Comparison of ENCODE assay signal across 21 cellular contexts in genomic region chr2:208346756-208347155, GRCh38. TPM values are rescaled to one million over a fixed set of nuclear protein-coding genes. Genes with fewer than 3 reads are reported as not detected.
DNase-seq lines count a peak whose midpoint lies in the region; ATAC-seq, FAIRE-seq and TF ChIP-seq lines count a peak whose summit lies in the region.
"Had no signal": no experiment of that assay in that cellular context is flagged by ENCODE, and none has a peak within 500 bp of the region (broad histone marks: within the 10 kb centered on the region; RNA-seq: fewer than 3 reads in every experiment).

No MANE protein-coding gene starts in this region.

- WGBS in liver: 55% methylated on average over 4 of the region's 4 CpGs
- 94% methylated on average over 4 of the region's 4 CpGs for WGBS in HepG2 (ENCODE audit: low lambda C conversion rate)

- ATAC-seq in HepG2: no peak
- ATAC-seq: GM23338 had no signal

- H3K4me1 ChIP-seq in liver (ENCODE audit: control insufficient read depth in 4 of 4, insufficient read depth in 4 of 4, low read length in 3 of 4): peaks cover 2 to 19% (median 12%) of the 10 kb centered on the region in 4 donors
- no peaks in the 10 kb centered on the region for H3K4me1 ChIP-seq in HepG2 (ENCODE audit: insufficient read depth, low read length)
- H3K4me1 ChIP-seq in osteoblast (ENCODE audit: insufficient read depth, low read length): no peaks in the 10 kb centered on the region
- peaks cover 0 to 25% (median 0%) of the 10 kb centered on the region in 5 donors for H3K4me1 ChIP-seq in subcutaneous abdominal adipose tissue (ENCODE audit: control insufficient read depth in 5 of 5, insufficient read depth in 5 of 5, low read length in 5 of 5)

- FAIRE-seq in HepG2 (lab: Jason Lieb, UNC): no peak
- FAIRE-seq in bronchial epithelial cell (lab: Jason Lieb, UNC): peak; percentile 60
- FAIRE-seq: D721Med, GM12892, HTR-8/SVneo had no signal

- H3K4me3 Mint-ChIP-seq in HFFc6: no peak overlapping the region
- H3K4me3 Mint-ChIP-seq: CD4-positive, alpha-beta T cell; GM23338; H9 had no signal

- TF ChIP-seq EP300 in HepG2 (IDR thresholded peaks at IDR 0.05; ENCODE audit: low read depth in 2 of 2, low read length in 2 of 2) (no peak), HepG2 (CRISPR knock-in tag; IDR thresholded peaks at IDR 0.05; ENCODE audit: borderline replicate concordance) (no peak)

- H3K36me3 ChIP-seq in liver (ENCODE audit: control insufficient read depth in 4 of 4, insufficient read depth in 3 of 4, low read depth in 1 of 4, low read length in 3 of 4) (peaks cover 0 to 29% (median 16%) of the 10 kb centered on the region in 4 donors), HepG2 (replicated peaks in 1 of 2; ENCODE audit: control insufficient read depth in 1 of 2, insufficient read depth in 2 of 2, low read length in 2 of 2) (peaks cover 7 to 78% of the 10 kb centered on the region in 2 experiments), bronchial epithelial cell (ENCODE audit: control insufficient read depth, insufficient read depth, low read length) (peaks cover 9% of the 10 kb centered on the region), osteoblast (ENCODE audit: insufficient read depth, low read length) (peaks cover 46% of the 10 kb centered on the region), subcutaneous abdominal adipose tissue (ENCODE audit: control insufficient read depth in 5 of 5, insufficient read depth in 5 of 5, low read length in 5 of 5) (peaks cover 31 to 59% (median 55%) of the 10 kb centered on the region in 5 donors)

- intact Hi-C loops in HepG2 (cut with micrococcal nuclease; ENCODE audit: unreplicated experiment): no loop called here

- H3K79me2 ChIP-seq in HepG2 (ENCODE audit: insufficient read depth, low read length): no peaks in the 10 kb centered on the region
- H3K79me2 ChIP-seq in osteoblast (ENCODE audit: insufficient read depth, low read length): no peaks in the 10 kb centered on the region

- no peaks in the 10 kb centered on the region for H3K9me3 Mint-ChIP-seq in HFFc6
- H3K9me3 Mint-ChIP-seq: CD4-positive, alpha-beta T cell; GM23338; H9 had no signal

- no peaks in the 10 kb centered on the region for H3K27me3 Mint-ChIP-seq in HFFc6 (ENCODE audit: insufficient read depth)
- H3K27me3 Mint-ChIP-seq: CD4-positive, alpha-beta T cell had no signal

- H3K4me1 Mint-ChIP-seq in HFFc6 (ENCODE audit: low read depth): peaks cover 8% of the 10 kb centered on the region
- H3K4me1 Mint-ChIP-seq: GM23338, H9 had no signal

- no peaks in the 10 kb centered on the region for H4K20me1 ChIP-seq in HepG2 (ENCODE audit: insufficient read depth, low read length)
- no peaks in the 10 kb centered on the region for H4K20me1 ChIP-seq in osteoblast (ENCODE audit: insufficient read depth, low read length)

- H3K36me3 Mint-ChIP-seq in HFFc6 (ENCODE audit: low read depth): peaks cover 21% of the 10 kb centered on the region

- no peak for TF ChIP-seq POLR2A in HepG2 (IDR thresholded peaks at IDR 0.05; ENCODE audit: insufficient read depth in 1 of 2, low read depth in 2 of 2, low read length in 2 of 2)

- H3K4me3 ChIP-seq in liver (ENCODE audit: low read depth in 1 of 3, low read length in 3 of 3): no peak overlapping the region
- no peak overlapping the region for H3K4me3 ChIP-seq in HepG2 (replicated peaks in 1 of 3; ENCODE audit: insufficient read depth in 1 of 3, low read depth in 2 of 3, low read length in 3 of 3)
- H3K4me3 ChIP-seq in bronchial epithelial cell (ENCODE audit: low read depth, low read length): no peak overlapping the region
- H3K4me3 ChIP-seq in osteoblast (ENCODE audit: insufficient read depth, low read length): no peak overlapping the region
- no peak overlapping the region for H3K4me3 ChIP-seq in subcutaneous abdominal adipose tissue (ENCODE audit: low read depth in 1 of 5, low read length in 5 of 5)
- H3K4me3 ChIP-seq: GM23338 had no signal

- H3K4me2 ChIP-seq in HepG2 (ENCODE audit: low read depth, low read length): no peak overlapping the region
- H3K4me2 ChIP-seq in osteoblast (ENCODE audit: insufficient read depth, low read length): no peak overlapping the region
- H3K4me2 ChIP-seq: GM23338 had no signal

- no peak overlapping the region for H3K9ac ChIP-seq in liver (ENCODE audit: low read depth in 1 of 2, low read length in 2 of 2)
- no peak overlapping the region for H3K9ac ChIP-seq in HepG2 (ENCODE audit: insufficient read depth, low read depth, low read length)
- H3K9ac ChIP-seq in subcutaneous abdominal adipose tissue (ENCODE audit: low read length in 5 of 5): no peak overlapping the region

- no peaks in the 10 kb centered on the region for H3K27me3 ChIP-seq in liver (ENCODE audit: control insufficient read depth in 4 of 4, insufficient read depth in 4 of 4, low read length in 3 of 4)
- H3K27me3 ChIP-seq in HepG2 (ENCODE audit: control insufficient read depth in 1 of 2, insufficient read depth in 2 of 2, low read length in 2 of 2): no peaks in the 10 kb centered on the region
- H3K27me3 ChIP-seq in bronchial epithelial cell (ENCODE audit: control insufficient read depth, insufficient read depth, low read length): no peaks in the 10 kb centered on the region
- H3K27me3 ChIP-seq in osteoblast (ENCODE audit: insufficient read depth, low read length): no peaks in the 10 kb centered on the region
- H3K27me3 ChIP-seq in subcutaneous abdominal adipose tissue (ENCODE audit: control insufficient read depth in 5 of 5, insufficient read depth in 4 of 5, low read length in 5 of 5): no peaks in the 10 kb centered on the region

- POLR2A ChIA-PET in HepG2 (lab: Yijun Ruan, JAX): no interaction called here

- BruUV-seq in HepG2 (replicated peaks; lab: Mats Ljungman, UMichigan): no TSS peak

- H3K27ac ChIP-seq in liver (ENCODE audit: low read depth in 1 of 2, low read length in 2 of 2) (peak overlapping the region; percentile 10 to 35), HepG2 (ENCODE audit: extremely low read length, insufficient read depth, low read length) (no peak overlapping the region), osteoblast (ENCODE audit: low read depth, low read length) (no peak overlapping the region), subcutaneous abdominal adipose tissue (ENCODE audit: low read depth, low read length) (peak overlapping the region; percentile 86)

- in situ Hi-C loops in HepG2 (cut with HindIII; ENCODE audit: extremely low pct_ligation_motif_present, low pct_unique_long_range_greater_than_20kb): no loop called here

- TF ChIP-seq CTCF in liver (IDR thresholded peaks at IDR 0.05; ENCODE audit: low read depth, low read length, missing input control): no peak
- TF ChIP-seq CTCF in HepG2 (CRISPR knock-in tag; IDR thresholded peaks at IDR 0.05): no peak
- TF ChIP-seq CTCF in bronchial epithelial cell (IDR thresholded peaks at IDR 0.05; ENCODE audit: insufficient read depth, low read length, severe bottlenecking): no peak
- no peak for TF ChIP-seq CTCF in osteoblast (IDR thresholded peaks at IDR 0.05; ENCODE audit: extremely low read depth, low read depth, low read length)
- TF ChIP-seq CTCF in HFFc6 (IDR thresholded peaks at IDR 0.05): no peak

- H2AFZ ChIP-seq in HepG2 (ENCODE audit: low read length): no peak overlapping the region
- no peak overlapping the region for H2AFZ ChIP-seq in osteoblast (ENCODE audit: low read length)
- H2AFZ ChIP-seq: GM23338 had no signal

- H3K27ac Mint-ChIP-seq in HFFc6: no peak overlapping the region
- H3K27ac Mint-ChIP-seq: CD4-positive, alpha-beta T cell; GM23338; H9 had no signal

- TF ChIP-seq RAD21 in liver (IDR thresholded peaks at IDR 0.05) (no peak), HepG2 (CRISPR knock-in tag; IDR thresholded peaks at IDR 0.05) (no peak)

- DNase-seq in HepG2 (ENCODE audit: low spot score) (no peak), bronchial epithelial cell (ENCODE audit: low read depth) (no peak), osteoblast (ENCODE audit: insufficient read length, low spot score, missing footprints) (peak; percentile 42), NCI-H2171 treated with DMSO at 0.1 percent for 48 hours (lab: John Stamatoyannopoulos, UW) (no peak), HFFc6 (no peak)
- no peak for DNase-seq in stimulated activated CD4-positive, alpha-beta T cell treated with anti-CD3 and anti-CD28 coated beads, Interleukin-4, amount 100 ng/mL, for 1 hour
- DNase-seq: ACHN; C1 segment of cervical spinal cord; CD4-positive, alpha-beta T cell; COR-L47; DMS153; DMS79 treated with DMSO at 0.1 percent for 48 hours; EL; H9 had no signal

- CTCF ChIA-PET in HepG2 (lab: Yijun Ruan, JAX; ENCODE audit: low intra/inter-chr PET ratio, low total read pairs): no interaction called here

- H3K9me3 ChIP-seq in liver (ENCODE audit: control insufficient read depth in 4 of 4, low read length in 3 of 4) (no peaks in the 10 kb centered on the region), HepG2 (ENCODE audit: low read length) (no peaks in the 10 kb centered on the region), osteoblast (ENCODE audit: low read depth, low read length) (no peaks in the 10 kb centered on the region), subcutaneous abdominal adipose tissue (ENCODE audit: control insufficient read depth in 5 of 5, low read length in 5 of 5) (no peaks in the 10 kb centered on the region)

RNA-seq across cellular contexts. Expression of gene PTH2R, which starts 59.8 kb away (rescaled TPM):
- 1 to 10 TPM in 1 of 2 donors, under 1 TPM in 1; 0.08 to 1.5 TPM for total RNA-seq in liver
- polyA plus RNA-seq in liver: under 1 TPM in 1 of 2 donors, not detected in 1; 0.01 TPM
- 0.04 TPM in 1 of 2 replicates, not detected in the other for total RNA-seq in HepG2 (2016; rRNA removed; fragmentation: Illumina TruSeq; extraction: Trizol)
- total RNA-seq in HepG2 (2016; cell fraction: cytosol; rRNA removed; fragmentation: Illumina TruSeq; extraction: Trizol; ENCODE audit: low read depth): not detected in 2 replicates
- total RNA-seq in HepG2 (2016; cell fraction: insoluble cytoplasmic fraction; rRNA removed; fragmentation: Illumina TruSeq; extraction: Trizol): not detected in 2 replicates
- not detected in 2 replicates for total RNA-seq in HepG2 (2016; cell fraction: membrane; rRNA removed; fragmentation: Illumina TruSeq; extraction: Trizol)
- not detected in 2 replicates for total RNA-seq in HepG2 (2016; cell fraction: nucleus; rRNA removed; fragmentation: Illumina TruSeq; extraction: Trizol)
- polyA plus RNA-seq in HepG2 (2011; rRNA removed): not detected in 2 replicates
- polyA plus RNA-seq in HepG2 (2011; cell fraction: cytosol; rRNA removed): not detected in 2 replicates
- not detected in 2 replicates for polyA plus RNA-seq in HepG2 (2011; cell fraction: nucleus; rRNA removed)
- polyA plus RNA-seq in HepG2 (2012): not detected in 2 replicates
- not detected in 2 replicates for polyA plus RNA-seq in HepG2 (2016; cell fraction: cytosol; fragmentation: Illumina TruSeq; extraction: Trizol; ENCODE audit: low read depth)
- polyA plus RNA-seq in HepG2 (2016; cell fraction: insoluble cytoplasmic fraction; fragmentation: Illumina TruSeq; extraction: Trizol; ENCODE audit: low read depth): not detected in 2 replicates
- not detected in 2 replicates for polyA plus RNA-seq in HepG2 (2016; cell fraction: membrane; fragmentation: Illumina TruSeq; extraction: Trizol; ENCODE audit: low read depth)
- polyA plus RNA-seq in HepG2 (2016; cell fraction: nucleus; fragmentation: Illumina TruSeq; extraction: Trizol; ENCODE audit: insufficient read depth, low read depth): not detected in 2 replicates
- polyA minus RNA-seq in HepG2 (2011; rRNA and poly(A)+ RNA removed; ENCODE audit: low replicate concordance): 0.08 TPM in 1 of 2 replicates, not detected in the other
- polyA minus RNA-seq in HepG2 (2011; cell fraction: cytosol; rRNA and poly(A)+ RNA removed): not detected in 2 replicates
- 0.37 and 0.39 TPM in 2 replicates for polyA minus RNA-seq in HepG2 (2011; cell fraction: nucleus; rRNA and poly(A)+ RNA removed)
- total RNA-seq in bronchial epithelial cell: under 0.01 and 0.13 TPM in 2 replicates
- under 0.01 TPM in 2 replicates for total RNA-seq in osteoblast
- not detected for total RNA-seq in HFFc6 (2021; fragmentation: NEBNext Ultra II Directional; extraction: Animal tissue kit (Norgen Biotek cat#: 25700))
- total RNA-seq: A172; CD4-positive, alpha-beta T cell had no signal

Comparison
In these comparisons a context has a peak if more than half of its experiments do, and no peak if none do; other contexts are left out.
1. H3K27ac ChIP-seq: peak in liver (2 of 2) and subcutaneous abdominal adipose tissue (single experiment); none in HepG2 (single experiment) and osteoblast (single experiment).